Comparison of ENCODE assay signal across 8 cellular contexts in the genomic region with DNA sequence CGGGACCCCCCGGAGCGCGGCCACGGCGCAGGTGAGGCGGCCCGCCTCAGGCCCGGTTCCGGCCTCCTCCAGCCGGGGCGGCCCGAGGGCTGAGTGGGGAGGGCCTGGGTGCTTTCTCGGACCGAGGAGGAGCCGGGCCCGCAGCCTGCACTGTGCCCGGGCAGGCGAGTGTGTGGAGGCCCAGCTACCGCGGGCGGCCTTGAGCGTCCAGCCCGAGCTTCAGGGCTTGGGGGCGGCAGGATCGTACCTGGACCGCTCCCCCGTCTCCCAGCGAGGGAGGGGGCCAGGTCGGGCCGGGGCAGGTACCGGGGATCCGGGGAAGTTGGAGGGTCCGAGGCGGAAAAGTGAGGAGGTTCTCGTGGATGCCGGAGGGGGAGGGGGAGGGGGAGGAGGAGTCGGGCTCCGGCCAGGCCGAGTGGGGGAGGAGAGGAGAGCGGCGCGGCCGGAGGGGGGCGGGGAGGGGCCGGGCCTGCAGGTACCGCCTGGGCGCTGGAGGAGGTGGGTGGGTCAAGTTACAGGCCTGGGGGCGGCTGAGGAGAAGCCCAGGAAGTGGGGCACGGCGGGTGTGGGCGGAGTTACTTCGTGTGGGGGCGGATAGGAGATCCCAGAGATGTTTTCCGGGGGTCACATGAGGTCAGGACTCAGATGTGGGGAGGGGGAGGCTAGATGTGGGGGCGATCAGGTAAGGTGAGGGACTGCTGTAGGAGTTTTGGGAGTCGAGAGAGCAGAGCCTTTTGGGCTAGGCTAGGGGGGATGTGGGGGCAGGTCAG. TPM values are rescaled to one million over a fixed set of nuclear protein-coding genes. Genes with fewer than 3 reads are reported as not detected.
DNase-seq lines count a peak whose midpoint lies in the region; ATAC-seq, FAIRE-seq and TF ChIP-seq lines count a peak whose summit lies in the region.

No MANE protein-coding gene starts in this region.

- H3K36me3 Mint-ChIP-seq in IgD-negative memory B cell (no peaks in the 10 kb centered on the region), nephron progenitor cell (ENCODE audit: low read depth) (peaks cover 5% of the 10 kb centered on the region)

- H3K27ac Mint-ChIP-seq in IgD-negative memory B cell (peak overlapping the region; percentile 32 to 76 (median 39)), nephron progenitor cell (no peak overlapping the region)

- no peak for TF ChIP-seq RAD21 in A549 (conservative IDR thresholded peaks at IDR 0.05 in 1 of 2, IDR thresholded peaks at IDR 0.05 in 1 of 2)

- H3K27ac ChIP-seq in A549 (peak overlapping the region; percentile 98 to 99), esophagus (ENCODE audit: low read depth in 2 of 2, low read length in 1 of 2) (peak overlapping the region; percentile 57 to 68)

- WGBS in A549 (ENCODE audit: missing lambda C conversion rate): 0% methylated on average over 4 of the region's 57 CpGs
- 0 to 1% methylated on average over 29 to 57 of the region's 57 CpGs for WGBS in esophagus, 2 donors

- H3K27me3 Mint-ChIP-seq in IgD-negative memory B cell (no peaks in the 10 kb centered on the region), nephron progenitor cell (ENCODE audit: low read depth, poor library complexity) (no peaks in the 10 kb centered on the region)

- no peak for FAIRE-seq in A549 (lab: Jason Lieb, UNC)

- no peak for TF ChIP-seq POLR2A in A549 (IDR thresholded peaks at IDR 0.05; ENCODE audit: low read length)
- peak; percentile 2 for TF ChIP-seq POLR2A in GM10847 (IDR thresholded peaks at IDR 0.05; ENCODE audit: extremely low read depth, insufficient read length)

- H3K4me3 Mint-ChIP-seq in IgD-negative memory B cell (peak overlapping the region; percentile 70 to 90 (median 80)), nephron progenitor cell (peak overlapping the region; percentile 90)

- H3K4me2 ChIP-seq in A549: peak overlapping the region; percentile 96

- H3K4me3 ChIP-seq in A549 (peak overlapping the region; percentile 100), WI38 (ENCODE audit: low read depth, low read length) (peak overlapping the region; percentile 73), esophagus (ENCODE audit: low read depth in 1 of 2, low read length in 2 of 2) (peak overlapping the region; percentile 89 to 100)

- ATAC-seq in A549 (peak; percentile 8 to 24; a peak in 5 of 6 replicates), GM21619 (IDR thresholded peaks at IDR 0.05; ENCODE audit: unreplicated experiment) (no peak), GM19452 (IDR thresholded peaks at IDR 0.05; ENCODE audit: unreplicated experiment) (no peak)

- no peak for TF ChIP-seq EP300 in A549 (IDR thresholded peaks at IDR 0.05)

- H3K36me3 ChIP-seq in esophagus (ENCODE audit: control insufficient read depth in 2 of 2, insufficient read depth in 2 of 2, low read length in 1 of 2): peaks cover 0 to 5% of the 10 kb centered on the region in 2 donors

- TF ChIP-seq CTCF in A549 (IDR thresholded peaks at IDR 0.05) (no peak), WI38 (IDR thresholded peaks at IDR 0.05; ENCODE audit: low read depth, low read length) (no peak), nephron progenitor cell (IDR thresholded peaks at IDR 0.05) (no peak)

- CTCF ChIA-PET in A549 (lab: Yijun Ruan, JAX): interaction anchor here (1.2 to 2.5 kb wide), 5 partner anchors 13 to 141 kb away, joined by 3 to 10 read pairs (median 4); partner anchors contain the start of genes IER2 and STX10

- H3K4me1 Mint-ChIP-seq in IgD-negative memory B cell (peaks cover 33 to 40% (median 36%) of the 10 kb centered on the region in 3 donors), nephron progenitor cell (peaks cover 71% of the 10 kb centered on the region)

- DNase-seq in A549 (ENCODE audit: low read depth in 1 of 2, low spot score in 1 of 2) (peak; percentile 38 to 47), nephron progenitor cell (peak; percentile 84)

- no peaks in the 10 kb centered on the region for H3K9me3 Mint-ChIP-seq in IgD-negative memory B cell
- H3K9me3 Mint-ChIP-seq in nephron progenitor cell: no peaks in the 10 kb centered on the region

- H3K27me3 ChIP-seq in esophagus (ENCODE audit: control insufficient read depth in 1 of 2, insufficient read depth in 2 of 2, low read length in 2 of 2): no peaks in the 10 kb centered on the region

- H3K4me1 ChIP-seq in A549 (peaks cover 25% of the 10 kb centered on the region), esophagus (ENCODE audit: control insufficient read depth in 2 of 2, insufficient read depth in 2 of 2, low read length in 1 of 2) (peaks cover 11 to 13% of the 10 kb centered on the region in 2 donors)

- H3K9me3 ChIP-seq in A549 (no peaks in the 10 kb centered on the region), esophagus (ENCODE audit: control insufficient read depth in 2 of 2, insufficient read depth in 1 of 2, low read depth in 1 of 2, low read length in 1 of 2) (no peaks in the 10 kb centered on the region)

- POLR2A ChIA-PET in A549 (lab: Yijun Ruan, JAX): interaction anchor here (1.0 to 1.3 kb wide), 2 partner anchors 34 to 51 kb away, joined by 4 to 12 read pairs; no protein-coding TSS in a partner anchor

TF ChIP-seq in A549, 52 proteins besides CTCF, POLR2A, EP300 and RAD21:
- TF ChIP-seq HMGXB4 (CRISPR knock-in tag; IDR thresholded peaks at IDR 0.05; ENCODE audit: borderline replicate concordance): no peak
- TF ChIP-seq HOXB13 (CRISPR knock-in tag; IDR thresholded peaks at IDR 0.05; ENCODE audit: low read depth): no peak
- no peak for TF ChIP-seq FOXS1 (CRISPR knock-in tag; IDR thresholded peaks at IDR 0.05)
- no peak for TF ChIP-seq ZFP36 (IDR thresholded peaks at IDR 0.05; ENCODE audit: borderline replicate concordance, partially characterized antibody)
- TF ChIP-seq PHF8 (IDR thresholded peaks at IDR 0.05; ENCODE audit: borderline replicate concordance, low read depth): no peak
- TF ChIP-seq ZC3H11A (IDR thresholded peaks at IDR 0.05): no peak
- TF ChIP-seq NFE2L2 (conservative IDR thresholded peaks at IDR 0.05; ENCODE audit: low read length): no peak

RNA-seq across cellular contexts. Expression of gene NACC1, which starts 0.5 kb away (rescaled TPM):
- 26.1 and 30.0 TPM in 2 replicates for polyA plus RNA-seq in A549 (2011; rRNA removed)
- polyA plus RNA-seq in A549 (2012; cell fraction: cytosol; rRNA removed): 117 and 155 TPM in 2 replicates
- 158 and 206 TPM in 2 replicates for polyA plus RNA-seq in A549 (2012; cell fraction: nucleus; rRNA removed)
- polyA plus RNA-seq in A549 (2017; fragmentation: RNase III; extraction: RNeasy Plus Mini Kit Qiagen cat#74134 plus additional on column Dnase treatment): 32.4 to 39.8 TPM (median 37.9 TPM) in 3 replicates
- polyA minus RNA-seq in A549 (2011; rRNA and poly(A)+ RNA removed): 20.0 and 30.9 TPM in 2 replicates
- polyA plus RNA-seq in IgD-negative memory B cell: 2.7 TPM
- polyA plus RNA-seq in esophagus: 10 to 100 TPM; 19.5 to 39.4 TPM

RNA-seq across cellular contexts. Expression of gene TRMT1, which starts 2.1 kb away (rescaled TPM):
- 16.3 and 18.2 TPM in 2 replicates for polyA plus RNA-seq in A549 (2011; rRNA removed)
- polyA plus RNA-seq in A549 (2012; cell fraction: cytosol; rRNA removed): 57.5 and 67.4 TPM in 2 replicates
- 388 and 458 TPM in 2 replicates for polyA plus RNA-seq in A549 (2012; cell fraction: nucleus; rRNA removed)
- polyA plus RNA-seq in A549 (2017; fragmentation: RNase III; extraction: RNeasy Plus Mini Kit Qiagen cat#74134 plus additional on column Dnase treatment): 29.8 to 40.2 TPM (median 35.2 TPM) in 3 replicates
- 16.9 and 24.9 TPM in 2 replicates for polyA minus RNA-seq in A549 (2011; rRNA and poly(A)+ RNA removed)
- 30.7 TPM for polyA plus RNA-seq in IgD-negative memory B cell
- polyA plus RNA-seq in esophagus: 10 to 100 TPM; 34.0 to 59.5 TPM

RNA-seq across cellular contexts. Expression of gene LYL1, which starts 16.0 kb away (rescaled TPM):
- polyA plus RNA-seq in A549 (2011; rRNA removed) (0.08 and 0.26 TPM in 2 replicates), A549 (2017; fragmentation: RNase III; extraction: RNeasy Plus Mini Kit Qiagen cat#74134 plus additional on column Dnase treatment) (0.30 to 0.82 TPM (median 0.39 TPM) in 3 replicates), IgD-negative memory B cell (90.1 TPM), esophagus (1 to 10 TPM; 1.5 to 1.9 TPM)
- 0.50 and 0.82 TPM in 2 replicates for polyA plus RNA-seq in A549 (2012; cell fraction: cytosol; rRNA removed)
- 0.66 and 1.2 TPM in 2 replicates for polyA plus RNA-seq in A549 (2012; cell fraction: nucleus; rRNA removed)
- polyA minus RNA-seq in A549 (2011; rRNA and poly(A)+ RNA removed): 0.15 and 0.21 TPM in 2 replicates

RNA-seq across cellular contexts. Expression of gene STX10, which starts 31.6 kb away (rescaled TPM):
- polyA plus RNA-seq in A549 (2011; rRNA removed): 39.1 and 41.5 TPM in 2 replicates
- polyA plus RNA-seq in A549 (2012; cell fraction: cytosol; rRNA removed): 83.3 and 89.9 TPM in 2 replicates
- 115 and 121 TPM in 2 replicates for polyA plus RNA-seq in A549 (2012; cell fraction: nucleus; rRNA removed)
- polyA plus RNA-seq in A549 (2017; fragmentation: RNase III; extraction: RNeasy Plus Mini Kit Qiagen cat#74134 plus additional on column Dnase treatment): 56.1 to 63.6 TPM (median 61.2 TPM) in 3 replicates
- polyA minus RNA-seq in A549 (2011; rRNA and poly(A)+ RNA removed): 26.2 and 39.5 TPM in 2 replicates
- 52.8 TPM for polyA plus RNA-seq in IgD-negative memory B cell
- 10 to 100 TPM; 75.1 to 76.0 TPM for polyA plus RNA-seq in esophagus

RNA-seq across cellular contexts. Expression of gene IER2, which starts 31.6 kb away (rescaled TPM):
- polyA plus RNA-seq in A549 (2011; rRNA removed): 52.5 and 75.7 TPM in 2 replicates
- polyA plus RNA-seq in A549 (2012; cell fraction: cytosol; rRNA removed): 137 and 174 TPM in 2 replicates
- 300 and 360 TPM in 2 replicates for polyA plus RNA-seq in A549 (2012; cell fraction: nucleus; rRNA removed)
- 35.9 to 39.9 TPM (median 36.7 TPM) in 3 replicates for polyA plus RNA-seq in A549 (2017; fragmentation: RNase III; extraction: RNeasy Plus Mini Kit Qiagen cat#74134 plus additional on column Dnase treatment)
- 16.9 and 26.4 TPM in 2 replicates for polyA minus RNA-seq in A549 (2011; rRNA and poly(A)+ RNA removed)
- 350 TPM for polyA plus RNA-seq in IgD-negative memory B cell
- polyA plus RNA-seq in esophagus: 100 to 1,000 TPM in 1 of 2 donors, 10 to 100 TPM in 1; 52.1 to 101 TPM

Comparison
In these comparisons a context has a peak if more than half of its experiments do, and no peak if none do; other contexts are left out.
1. ATAC-seq: peak in A549 (2 of 2); none in GM21619 (single experiment) and GM19452 (single experiment).
2. RNA of gene LYL1, which starts 16.0 kb away (polyA plus RNA-seq): 90.1 TPM in IgD-negative memory B cell (single experiment); 1.5 to 1.9 TPM in esophagus and 0.08 to 1.2 TPM in A549; every median in the first group is over 10 times any median in the second.
3. Peak in every context shown above with its lines, with median percentiles within 50 percentile points of each other: H3K4me3 ChIP-seq.